ENCODE assay signal across 18 cellular contexts in genomic region chr3:97432914-97433313, GRCh38.
A peak's percentile ranks its signal among the peaks of the same experiment; 100 is the strongest.
DNase-seq lines count a peak whose midpoint lies in the region; ATAC-seq, FAIRE-seq and TF ChIP-seq lines count a peak whose summit lies in the region.
"Had no signal": no experiment of that assay in that cellular context is flagged by ENCODE, and none has a peak within 500 bp of the region (broad histone marks: within the 10 kb centered on the region; RNA-seq: fewer than 3 reads in every experiment).

No MANE protein-coding gene starts in this region.

- DNase-seq in NCI-H82 treated with DMSO at 0.1 percent for 48 hours (lab: John Stamatoyannopoulos, UW; ENCODE audit: unreplicated experiment) (peak; percentile 85), NCI-H82 (lab: John Stamatoyannopoulos, UW) (no peak), NCI-H510A treated with DMSO at 0.1 percent for 48 hours (lab: John Stamatoyannopoulos, UW) (peak; percentile 55), epithelial cell of esophagus (ENCODE audit: low read depth) (peak; percentile 15), GM19239 (ENCODE audit: insufficient read length, low spot score) (no peak), retina (no peak), HK-2 (ENCODE audit: unreplicated experiment) (no peak)
- DNase-seq: CD8-positive, alpha-beta T cell; GDM1; GOT3; KG1; NCI-H1092 treated with DMSO at 0.1 percent for 48 hours; NCI-H2029; NCI-H774 had no signal

- no peak overlapping the region for H3K4me3 ChIP-seq in epithelial cell of esophagus (ENCODE audit: low read length)
- H3K4me3 ChIP-seq: BLaER1, GM12878 had no signal

- ATAC-seq in HG03354 (IDR thresholded peaks at IDR 0.05; ENCODE audit: poor library complexity, severe bottlenecking, unreplicated experiment): no peak
- ATAC-seq: CD8-positive, alpha-beta T cell; GM12878; HepG2 had no signal

- no peak for FAIRE-seq in GM19239 (lab: Jason Lieb, UNC)
- FAIRE-seq: GM12878, HepG2 had no signal

- no peak for TF ChIP-seq CTCF in epithelial cell of esophagus (IDR thresholded peaks at IDR 0.05; ENCODE audit: insufficient read depth, low read depth, low read length, missing control alignments)

Comparison
In these comparisons a context has a peak if more than half of its experiments do, and no peak if none do; other contexts are left out.
1. DNase-seq: peak in NCI-H82 treated with DMSO at 0.1 percent for 48 hours (single experiment), NCI-H510A treated with DMSO at 0.1 percent for 48 hours (single experiment) and epithelial cell of esophagus (single experiment); none in NCI-H82 (single experiment), GM19239 (single experiment), retina (single experiment) and HK-2 (single experiment).